31 cellular contexts compared by ENCODE assay signal in the genomic region with DNA sequence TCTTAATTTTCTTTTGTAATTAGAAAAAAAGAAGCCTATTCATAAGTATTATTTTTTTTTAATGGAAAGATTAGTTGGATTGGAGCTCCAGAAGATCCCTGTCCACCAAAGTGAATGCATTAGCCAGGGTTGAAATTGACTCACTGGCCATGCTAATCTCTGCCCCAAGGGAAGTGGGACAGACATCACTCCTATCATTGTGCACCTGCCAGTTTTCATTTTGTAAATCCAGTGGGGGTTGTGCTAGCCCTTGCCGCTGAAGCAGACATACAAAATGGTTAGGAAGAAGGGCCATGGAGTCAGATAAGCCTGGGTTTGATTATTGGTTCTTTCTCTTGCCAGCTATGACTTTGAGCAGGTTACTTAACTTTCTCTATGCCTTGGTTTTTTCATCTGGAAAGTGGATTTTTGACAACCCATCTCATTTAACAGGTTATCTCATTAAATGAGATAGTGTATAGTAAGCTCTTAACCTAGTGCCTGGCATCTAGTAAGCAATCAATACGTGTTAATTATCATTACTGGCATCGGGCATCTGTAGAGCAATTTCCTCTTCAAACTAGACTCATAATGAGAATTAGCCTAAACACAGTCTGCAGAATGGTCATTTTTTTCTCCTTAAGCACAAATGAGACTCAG.
"Had no signal": no experiment of that assay in that cellular context is flagged by ENCODE, and none has a peak within 500 bp of the region (broad histone marks: within the 10 kb centered on the region; RNA-seq: fewer than 3 reads in every experiment).

No MANE protein-coding gene starts in this region.

- H2AFZ ChIP-seq: neural progenitor cell, parathyroid adenoma had no signal

- H3K27ac Mint-ChIP-seq: natural killer cell; nephron; neural progenitor cell; progenitor cell of endocrine pancreas; stimulated activated memory B cell treated with anti-CD40 and anti-IgM and Interleukin-4, amounts not matched to agents 10 μg/mL and 1 μg/mL and 100 μg/mL, for 72 hours; stimulated activated naive CD8-positive, alpha-beta T cell treated with anti-CD3 and anti-CD28 coated beads, Interleukin-15, amount 100 ng/mL, for 72 hours; type B pancreatic cell had no signal

- H3K4me3 Mint-ChIP-seq: natural killer cell; nephron; neural progenitor cell; stimulated activated memory B cell treated with anti-CD40 and anti-IgM and Interleukin-4, amounts not matched to agents 10 μg/mL and 1 μg/mL and 100 μg/mL, for 72 hours; stimulated activated naive CD8-positive, alpha-beta T cell treated with anti-CD3 and anti-CD28 coated beads, Interleukin-15, amount 100 ng/mL, for 72 hours; type B pancreatic cell had no signal

- H3K4me3 ChIP-seq: neural progenitor cell, ovary, psoas muscle, right lobe of liver, sigmoid colon, skin epidermis, smooth muscle cell, spleen, suprapubic skin, testis, tibial artery, transverse colon, upper lobe of right lung, uterus had no signal

- H3K4me1 ChIP-seq: parathyroid adenoma, right lobe of liver, spleen, suprapubic skin, testis, upper lobe of right lung, uterus had no signal

- H3K9ac ChIP-seq: neural progenitor cell, parathyroid adenoma had no signal

- ATAC-seq: natural killer cell; psoas muscle; right cardiac atrium; right lobe of liver; stimulated activated memory B cell treated with anti-CD40 and anti-IgM and Interleukin-4, amounts not matched to agents 10 μg/mL and 1 μg/mL and 100 μg/mL, for 72 hours; stimulated activated naive CD8-positive, alpha-beta T cell treated with anti-CD3 and anti-CD28 coated beads, Interleukin-15, amount 100 ng/mL, for 72 hours; stimulated activated naive CD8-positive, alpha-beta T cell treated with anti-CD3 and anti-CD28 coated beads, Interleukin-15, Interleukin-2, amounts not matched to agents 100 U/mL and 50 U/mL, for 24 hours; upper lobe of right lung had no signal

- H3K4me2 ChIP-seq: neural progenitor cell, smooth muscle cell had no signal

- H3K36me3 Mint-ChIP-seq: natural killer cell, neural progenitor cell had no signal

- H3K9me3 Mint-ChIP-seq: natural killer cell; neural progenitor cell; stimulated activated memory B cell treated with anti-CD40 and anti-IgM and Interleukin-4, amounts not matched to agents 10 μg/mL and 1 μg/mL and 100 μg/mL, for 72 hours; stimulated activated naive CD8-positive, alpha-beta T cell treated with anti-CD3 and anti-CD28 coated beads, Interleukin-15, amount 100 ng/mL, for 72 hours; type B pancreatic cell had no signal

- H3K4me1 Mint-ChIP-seq: natural killer cell; stimulated activated naive CD8-positive, alpha-beta T cell treated with anti-CD3 and anti-CD28 coated beads, Interleukin-15, amount 100 ng/mL, for 72 hours had no signal

- H3K9me3 ChIP-seq: ovary, psoas muscle, right lobe of liver, sigmoid colon, spleen, suprapubic skin, testis, tibial artery, transverse colon, upper lobe of right lung, uterus had no signal

- H3K36me3 ChIP-seq: neural progenitor cell, ovary, right lobe of liver, sigmoid colon, suprapubic skin, tibial artery, transverse colon, upper lobe of right lung, uterus had no signal

- H3K27me3 ChIP-seq: neural progenitor cell, ovary, right lobe of liver, sigmoid colon, spleen, suprapubic skin, testis, tibial artery, transverse colon, upper lobe of right lung, uterus had no signal

- H3K27ac ChIP-seq: neural progenitor cell, ovary, parathyroid adenoma, psoas muscle, right lobe of liver, sigmoid colon, skin epidermis, spleen, suprapubic skin, testis, tibial artery, transverse colon, upper lobe of right lung, uterus had no signal

- H3K79me2 ChIP-seq: parathyroid adenoma had no signal

- H3K27me3 Mint-ChIP-seq: progenitor cell of endocrine pancreas; stimulated activated memory B cell treated with anti-CD40 and anti-IgM and Interleukin-4, amounts not matched to agents 10 μg/mL and 1 μg/mL and 100 μg/mL, for 72 hours; stimulated activated naive CD8-positive, alpha-beta T cell treated with anti-CD3 and anti-CD28 coated beads, Interleukin-15, amount 100 ng/mL, for 72 hours had no signal

- DNase-seq: natural killer cell; occipital lobe; ovary; psoas muscle; right cardiac atrium; right lobe of liver; sigmoid colon; spleen; stimulated activated CD4-positive, alpha-beta T cell treated with anti-CD3 and anti-CD28 coated beads, Interleukin-12 subunit alpha, Interleukin-12 subunit beta, amount 100 ng/mL, for 4 hours; stimulated activated CD4-positive, alpha-beta T cell treated with anti-CD3 and anti-CD28 coated beads, Interleukin-1b, Interleukin-23, amount 100 ng/mL, for 48 hours; stimulated activated CD4-positive, alpha-beta T cell treated with anti-CD3 and anti-CD28 coated beads, Interleukin-4, amount 100 ng/mL, for 1 hour; stimulated activated CD4-positive, alpha-beta T cell treated with anti-CD3 and anti-CD28 coated beads, Interleukin-4, amount 100 ng/mL, for 4 hours; stimulated activated CD8-positive, alpha-beta memory T cell treated with anti-CD3 and anti-CD28 coated beads, Interleukin-4, amount 100 ng/mL, for 48 hours; stimulated activated naive CD4-positive, alpha-beta T cell; stimulated activated naive CD8-positive, alpha-beta T cell treated with anti-CD3 and anti-CD28 coated beads, Interleukin-15, amount 100 ng/mL, for 72 hours; stimulated activated naive CD8-positive, alpha-beta T cell treated with anti-CD3 and anti-CD28 coated beads, Interleukin-15, Interleukin-2, amounts not matched to agents 100 U/mL and 50 U/mL, for 24 hours; substantia nigra; testis; tibial artery; transverse colon; upper lobe of right lung; uterus had no signal
